In genomic region chr17:2173005-2173404, GRCh38 we compare ENCODE assay signal across 12 cellular contexts.
DNase-seq lines count a peak whose midpoint lies in the region; ATAC-seq lines count a peak whose summit lies in the region.
"Had no signal": no experiment of that assay in that cellular context is flagged by ENCODE, and none has a peak within 500 bp of the region (broad histone marks: within the 10 kb centered on the region; RNA-seq: fewer than 3 reads in every experiment).

No MANE protein-coding gene starts in this region.

- H3K4me3 ChIP-seq in esophagus (ENCODE audit: low read depth in 1 of 2, low read length in 2 of 2) (no peak overlapping the region), muscle layer of duodenum (ENCODE audit: low read depth in 1 of 2, low read length in 2 of 2) (peak overlapping the region in 1 of 2 donors; percentile 33), urinary bladder (ENCODE audit: low read depth, low read length) (no peak overlapping the region)

- H3K9me3 ChIP-seq in esophagus (ENCODE audit: control insufficient read depth in 2 of 2, insufficient read depth in 1 of 2, low read depth in 1 of 2, low read length in 1 of 2) (no peaks in the 10 kb centered on the region), muscle layer of duodenum (ENCODE audit: control insufficient read depth in 1 of 2, low read length in 2 of 2) (no peaks in the 10 kb centered on the region)

- no peaks in the 10 kb centered on the region for H3K27me3 ChIP-seq in esophagus (ENCODE audit: control insufficient read depth in 1 of 2, insufficient read depth in 2 of 2, low read length in 2 of 2)
- H3K27me3 ChIP-seq in muscle layer of duodenum (ENCODE audit: low read depth, low read length), result no peaks in the 10 kb centered on the region

- ATAC-seq in HG02759 (IDR thresholded peaks at IDR 0.05; ENCODE audit: unreplicated experiment), result no peak
- ATAC-seq: T-cell had no signal

- H3K36me3 ChIP-seq in esophagus (ENCODE audit: control insufficient read depth in 2 of 2, insufficient read depth in 2 of 2, low read length in 1 of 2) (peaks cover 0 to 3% of the 10 kb centered on the region in 2 donors), muscle layer of duodenum (ENCODE audit: control insufficient read depth in 1 of 2, insufficient read depth in 2 of 2, low read length in 2 of 2) (peaks cover 14 to 23% of the 10 kb centered on the region in 2 donors), urinary bladder (ENCODE audit: insufficient read depth) (no peaks in the 10 kb centered on the region)

- WGBS in esophagus, 2 donors, result 55 to 57% methylated on average over 1 of the region's 1 CpG
- WGBS in urinary bladder, result 24% methylated on average over 1 of the region's 1 CpG

- DNase-seq in NCI-H2029 treated with DMSO at 0.1 percent for 48 hours (lab: John Stamatoyannopoulos, UW), result peak; percentile 8
- DNase-seq in NCI-H2029 (lab: John Stamatoyannopoulos, UW), result no peak
- no peak for DNase-seq in T-helper 9 cell
- DNase-seq in DMS53 treated with DMSO at 0.1 percent for 48 hours (lab: John Stamatoyannopoulos, UW; ENCODE audit: unreplicated experiment), result no peak
- DNase-seq: activated T-cell treated with anti-CD3 and anti-CD28 coated beads for 4 hours, NCI-H187, T-cell had no signal

- peaks cover 0 to 7% of the 10 kb centered on the region in 2 donors for H3K4me1 ChIP-seq in esophagus (ENCODE audit: control insufficient read depth in 2 of 2, insufficient read depth in 2 of 2, low read length in 1 of 2)
- H3K4me1 ChIP-seq in muscle layer of duodenum (ENCODE audit: control insufficient read depth in 1 of 2, insufficient read depth in 2 of 2, low read length in 2 of 2), result peaks cover 41 to 64% of the 10 kb centered on the region in 2 donors
- no peaks in the 10 kb centered on the region for H3K4me1 ChIP-seq in urinary bladder (ENCODE audit: insufficient read depth)

- peak overlapping the region; percentile 76 to 81 for H3K27ac ChIP-seq in esophagus (ENCODE audit: low read depth in 2 of 2, low read length in 1 of 2)
- peak overlapping the region; percentile 79 for H3K27ac ChIP-seq in muscle layer of duodenum (ENCODE audit: low read length)
- peak overlapping the region; percentile 88 for H3K27ac ChIP-seq in urinary bladder (ENCODE audit: low read depth)
- H3K27ac ChIP-seq: 22Rv1 had no signal
